30 cellular contexts compared by ENCODE assay signal in genomic region chr11:69310351-69310750, GRCh38. TPM values are rescaled to one million over a fixed set of nuclear protein-coding genes. Genes with fewer than 3 reads are reported as not detected.
DNase-seq lines count a peak whose midpoint lies in the region; TF ChIP-seq lines count a peak whose summit lies in the region.
"Had no signal": no experiment of that assay in that cellular context is flagged by ENCODE, and none has a peak within 500 bp of the region (broad histone marks: within the 10 kb centered on the region; RNA-seq: fewer than 3 reads in every experiment).

No MANE protein-coding gene starts in this region.

- intact Hi-C loops in posterior vena cava (cut with DNase I): no loop called here

- H3K36me3 ChIP-seq in brain microvascular endothelial cell (replicated peaks): no peaks in the 10 kb centered on the region
- H3K36me3 ChIP-seq: BE2C, Peyer's patch, prostate gland, right lobe of liver, transverse colon had no signal

- no peak overlapping the region for H3K4me3 Mint-ChIP-seq in HFFc6
- no peak overlapping the region for H3K4me3 Mint-ChIP-seq in chondrocyte (ENCODE audit: unreplicated experiment)

- peaks cover 23% of the 10 kb centered on the region for H3K36me3 Mint-ChIP-seq in HFFc6 (ENCODE audit: low read depth)
- H3K36me3 Mint-ChIP-seq in chondrocyte (ENCODE audit: low read depth): no peaks in the 10 kb centered on the region
- H3K36me3 Mint-ChIP-seq: activated naive CD8-positive, alpha-beta T cell had no signal

- H3K27me3 Mint-ChIP-seq in HFFc6 (ENCODE audit: insufficient read depth) (no peaks in the 10 kb centered on the region; the same call in 1 of the 2 replicates), chondrocyte (ENCODE audit: low read depth) (peaks cover 7% of the 10 kb centered on the region)
- H3K27me3 Mint-ChIP-seq: activated naive CD8-positive, alpha-beta T cell; activated T-helper 17 cell treated with anti-CD3 and anti-CD28 coated beads, Interleukin-2, amount 50 U/mL, for 72 hours had no signal

- H3K4me1 Mint-ChIP-seq in HFFc6 (ENCODE audit: low read depth) (peaks cover 52% of the 10 kb centered on the region), chondrocyte (ENCODE audit: low read depth) (peaks cover 19% of the 10 kb centered on the region)

- peak; percentile 55 for DNase-seq in activated effector memory CD4-positive, alpha-beta T cell treated with anti-CD3 and anti-CD28 coated beads, Interleukin-2, amount 50 U/mL, for 16 hours
- no peak for DNase-seq in activated effector memory CD4-positive, alpha-beta T cell treated with Interleukin-2 at 50 U/mL for 16 hours
- DNase-seq in HFFc6 (no peak), chondrocyte (ENCODE audit: low spot score) (peak; percentile 67), posterior vena cava (ENCODE audit: low spot score) (peak; percentile 37), brain microvascular endothelial cell (no peak), DMS79 (lab: John Stamatoyannopoulos, UW) (no peak), COLO668 (lab: John Stamatoyannopoulos, UW; ENCODE audit: unreplicated experiment) (no peak)
- DNase-seq: aorta; BE2C; effector memory CD4-positive, alpha-beta T cell; hippocampal formation; Kasumi-1; MV-4-11; NCI-H1436; NCI-H2107; NCI-H345; NCI-H69; Peyer's patch; SHP77 treated with DMSO at 0.1 percent for 48 hours; T-helper 9 cell; transverse colon had no signal

- in situ Hi-C loops in brain microvascular endothelial cell (cut with HindIII; ENCODE audit: low pct_ligation_motif_present, low sequenced_read_pairs): no loop called here

- peak overlapping the region; percentile 85 for H3K27ac Mint-ChIP-seq in HFFc6
- H3K27ac Mint-ChIP-seq in chondrocyte (ENCODE audit: unreplicated experiment): no peak overlapping the region

- H3K4me3 ChIP-seq in brain microvascular endothelial cell (ENCODE audit: low read depth, low read length): no peak overlapping the region
- H3K4me3 ChIP-seq: coronary artery, lung, mucosa of descending colon, Peyer's patch, prostate gland, right lobe of liver, transverse colon had no signal

- H3K27me3 ChIP-seq in brain microvascular endothelial cell (replicated peaks): no peaks in the 10 kb centered on the region
- H3K27me3 ChIP-seq: BE2C, Peyer's patch, right lobe of liver, transverse colon had no signal

- TF ChIP-seq CTCF in HFFc6 (IDR thresholded peaks at IDR 0.05) (no peak), chondrocyte (IDR thresholded peaks at IDR 0.05) (no peak), brain microvascular endothelial cell (IDR thresholded peaks at IDR 0.05; ENCODE audit: low read depth, low read length, missing control alignments) (no peak)

- H3K9me3 Mint-ChIP-seq in HFFc6 (no peaks in the 10 kb centered on the region), chondrocyte (ENCODE audit: low read depth) (no peaks in the 10 kb centered on the region)
- H3K9me3 Mint-ChIP-seq: activated T-helper 17 cell treated with anti-CD3 and anti-CD28 coated beads, Interleukin-2, amount 50 U/mL, for 72 hours had no signal

- no peak overlapping the region for H3K27ac ChIP-seq in brain microvascular endothelial cell
- H3K27ac ChIP-seq: coronary artery, epithelial cell of prostate, Peyer's patch, prostate gland, right lobe of liver, transverse colon had no signal

RNA-seq across cellular contexts. Expression of gene MYEOV, which starts 16.4 kb away (rescaled TPM):
- 10 to 100 TPM; 55.5 to 93.3 (median 79.9) TPM for total RNA-seq in HFFc6 (2021; fragmentation: NEBNext Ultra II Directional; extraction: Animal tissue kit (Norgen Biotek cat#: 25700))
- total RNA-seq in chondrocyte (0.87 TPM in 1 of 3 replicates, not detected in the others), posterior vena cava (under 1 TPM; 0.46 to 0.57 TPM)

Comparison
In these comparisons a context has a peak if more than half of its experiments do, and no peak if none do; other contexts are left out.
1. DNase-seq: peak in activated effector memory CD4-positive, alpha-beta T cell treated with anti-CD3 and anti-CD28 coated beads, Interleukin-2, amount 50 U/mL, for 16 hours (single experiment), chondrocyte (single experiment) and posterior vena cava (single experiment); none in activated effector memory CD4-positive, alpha-beta T cell treated with Interleukin-2 at 50 U/mL for 16 hours (single experiment), HFFc6 (single experiment), brain microvascular endothelial cell (single experiment), DMS79 (single experiment) and COLO668 (single experiment).
2. RNA of gene MYEOV, which starts 16.4 kb away (total RNA-seq): 55.5 to 93.3 TPM in HFFc6; 0.87 TPM in chondrocyte and 0.46 to 0.57 TPM in posterior vena cava; every median in the first group is over 10 times any median in the second.